8 cellular contexts compared by ENCODE assay signal in the genomic region with DNA sequence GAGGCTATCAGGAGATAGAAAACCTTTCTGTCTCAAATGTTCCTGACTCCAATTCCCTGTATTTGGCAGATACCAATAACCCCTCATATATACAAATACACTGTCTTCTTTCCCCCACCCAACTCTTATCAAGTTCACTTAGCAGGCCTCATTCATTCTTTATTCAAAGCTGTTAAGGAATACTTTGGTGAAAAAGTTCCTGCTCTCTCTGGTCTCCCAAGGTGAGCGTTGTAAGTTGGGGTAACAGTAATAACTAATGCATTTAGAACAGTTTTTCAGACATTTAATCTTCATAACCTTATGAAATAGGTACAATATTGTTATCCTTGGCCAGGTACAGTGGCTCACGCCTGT. TPM values are rescaled to one million over a fixed set of nuclear protein-coding genes. Genes with fewer than 3 reads are reported as not detected.
DNase-seq lines count a peak whose midpoint lies in the region; ATAC-seq and TF ChIP-seq lines count a peak whose summit lies in the region.

No MANE protein-coding gene starts in this region.

- H3K4me3 ChIP-seq in Panc1 (ENCODE audit: low read depth in 2 of 2, low read length in 2 of 2) (peak overlapping the region; percentile 44 to 73), retinal pigment epithelial cell (ENCODE audit: low read length) (peak overlapping the region; percentile 85)

- no peaks in the 10 kb centered on the region for H3K36me3 ChIP-seq in Panc1 (ENCODE audit: control insufficient read depth, insufficient read depth, low read length)

- DNase-seq in T-helper 2 cell treated with Interferon-gamma antibody and Interleukin-4, amounts not matched to agents 5 μg/mL and 100 μg/mL, for 36 hours (ENCODE audit: low spot score), result no peak
- no peak for DNase-seq in T-helper 2 cell
- DNase-seq in Panc1 (ENCODE audit: low read depth, low spot score), result no peak
- DNase-seq in endothelial cell (ENCODE audit: low spot score), result no peak
- no peak for DNase-seq in retinal pigment epithelial cell (ENCODE audit: low read depth)
- DNase-seq in OCI-M1 (lab: John Stamatoyannopoulos, UW), result no peak
- no peak for DNase-seq in NCI-H2029 treated with DMSO at 0.1 percent for 48 hours (lab: John Stamatoyannopoulos, UW)
- no peak for DNase-seq in DMS53 (lab: John Stamatoyannopoulos, UW)

- H3K9me3 Mint-ChIP-seq in T-helper 2 cell treated with Interferon-gamma antibody and Interleukin-4, amounts not matched to agents 5 μg/mL and 100 μg/mL, for 36 hours, result no peaks in the 10 kb centered on the region
- no peaks in the 10 kb centered on the region for H3K9me3 Mint-ChIP-seq in endothelial cell (ENCODE audit: unreplicated experiment)

- peaks cover 12% of the 10 kb centered on the region for H3K4me1 ChIP-seq in Panc1 (ENCODE audit: control insufficient read depth, insufficient read depth, low read length)

- in situ Hi-C loops in Panc1 (cut with HindIII; ENCODE audit: low pct_unique_long_range_greater_than_20kb, low sequenced_read_pairs), result no loop called here

- CTCF ChIA-PET in Panc1 (lab: Charles Lee), result interaction anchor here (0.6 to 2.7 kb wide), 13 partner anchors 9 to 1435 kb away, joined by 3 to 17 read pairs (median 6); partner anchors contain the start of genes ORMDL2, SARNP and SUOX

- peak; percentile 47 for TF ChIP-seq CTCF in Panc1 (IDR thresholded peaks at IDR 0.05)
- peak; percentile 28 for TF ChIP-seq CTCF in endothelial cell (IDR thresholded peaks at IDR 0.05; ENCODE audit: unreplicated experiment)
- TF ChIP-seq CTCF in retinal pigment epithelial cell (conservative IDR thresholded peaks at IDR 0.05; ENCODE audit: low read depth, low read length), result no peak

- H3K27me3 ChIP-seq in Panc1 (ENCODE audit: control insufficient read depth, insufficient read depth, low read length), result no peaks in the 10 kb centered on the region

- H3K36me3 Mint-ChIP-seq in T-helper 2 cell treated with Interferon-gamma antibody and Interleukin-4, amounts not matched to agents 5 μg/mL and 100 μg/mL, for 36 hours (ENCODE audit: low read depth), result no peaks in the 10 kb centered on the region
- no peaks in the 10 kb centered on the region for H3K36me3 Mint-ChIP-seq in endothelial cell (ENCODE audit: low read depth, unreplicated experiment)

- H3K4me3 Mint-ChIP-seq in T-helper 2 cell treated with Interferon-gamma antibody and Interleukin-4, amounts not matched to agents 5 μg/mL and 100 μg/mL, for 36 hours, result peak overlapping the region; percentile 87
- H3K4me3 Mint-ChIP-seq in endothelial cell (ENCODE audit: unreplicated experiment), result no peak overlapping the region

- intact Hi-C loops in Panc1 (cut with micrococcal nuclease; ENCODE audit: unreplicated experiment), result loop anchor here (2.0 to 5.0 kb wide), 2 partner anchors 58 to 78 kb away; partner anchors contain the start of genes ORMDL2 and SARNP

- no peak overlapping the region for H3K27ac Mint-ChIP-seq in T-helper 2 cell treated with Interferon-gamma antibody and Interleukin-4, amounts not matched to agents 5 μg/mL and 100 μg/mL, for 36 hours
- H3K27ac Mint-ChIP-seq in endothelial cell (ENCODE audit: unreplicated experiment), result peak overlapping the region; percentile 85

- no peak overlapping the region for H3K27ac ChIP-seq in Panc1 (ENCODE audit: low read length)

- POLR2A ChIA-PET in Panc1 (lab: Charles Lee), result interaction anchor here (0.8 to 1.3 kb wide), 2 partner anchors 10 to 79 kb away, joined by 4 to 5 read pairs; partner anchors contain the start of genes CD63, ORMDL2 and SARNP

- no peak for ATAC-seq in Panc1

- no peaks in the 10 kb centered on the region for H3K9me3 ChIP-seq in Panc1 (ENCODE audit: control insufficient read depth, insufficient read depth, low read depth, low read length)

- H3K27me3 Mint-ChIP-seq in T-helper 2 cell treated with Interferon-gamma antibody and Interleukin-4, amounts not matched to agents 5 μg/mL and 100 μg/mL, for 36 hours (ENCODE audit: low read depth), result peaks cover 5% of the 10 kb centered on the region
- H3K27me3 Mint-ChIP-seq in endothelial cell (ENCODE audit: unreplicated experiment), result peaks cover 8% of the 10 kb centered on the region

- H3K4me1 Mint-ChIP-seq in T-helper 2 cell treated with Interferon-gamma antibody and Interleukin-4, amounts not matched to agents 5 μg/mL and 100 μg/mL, for 36 hours (ENCODE audit: low read depth), result peaks cover 34% of the 10 kb centered on the region
- peaks cover 17% of the 10 kb centered on the region for H3K4me1 Mint-ChIP-seq in endothelial cell (ENCODE audit: unreplicated experiment)

- BruUV-seq in Panc1 (replicated peaks; lab: Mats Ljungman, UMichigan), result no TSS peak

RNA-seq across cellular contexts. Expression of gene GDF11, which starts 3.9 kb away (rescaled TPM):
- total RNA-seq in Panc1 (2021; ENCODE audit: unreplicated experiment), result 11.8 TPM
- 9.7 TPM for polyA plus RNA-seq in Panc1 (2012; ENCODE audit: insufficient read length)
- total RNA-seq in endothelial cell (ENCODE audit: unreplicated experiment), result 9.3 TPM

RNA-seq across cellular contexts. Expression of gene CD63, which starts 10.2 kb away (rescaled TPM):
- total RNA-seq in Panc1 (2021; ENCODE audit: unreplicated experiment) (879 TPM), endothelial cell (ENCODE audit: unreplicated experiment) (1,134 TPM)
- 651 TPM for polyA plus RNA-seq in Panc1 (2012; ENCODE audit: insufficient read length)

RNA-seq across cellular contexts. Expression of gene RDH5, which starts 18.8 kb away (rescaled TPM):
- total RNA-seq in Panc1 (2021; ENCODE audit: unreplicated experiment) (2.8 TPM), endothelial cell (ENCODE audit: unreplicated experiment) (4.4 TPM)
- 1.8 TPM for polyA plus RNA-seq in Panc1 (2012; ENCODE audit: insufficient read length)

RNA-seq across cellular contexts. Expression of gene BLOC1S1, which starts 23.2 kb away (rescaled TPM):
- total RNA-seq in Panc1 (2021; ENCODE audit: unreplicated experiment) (87.3 TPM), endothelial cell (ENCODE audit: unreplicated experiment) (66.5 TPM)
- 118 TPM for polyA plus RNA-seq in Panc1 (2012; ENCODE audit: insufficient read length)

RNA-seq across cellular contexts. Expression of gene ITGA7, which starts 31.3 kb away (rescaled TPM):
- 2.5 TPM for total RNA-seq in Panc1 (2021; ENCODE audit: unreplicated experiment)
- 1.8 TPM for polyA plus RNA-seq in Panc1 (2012; ENCODE audit: insufficient read length)
- total RNA-seq in endothelial cell (ENCODE audit: unreplicated experiment), result 4.0 TPM
